Comparison of ENCODE assay signal across 31 cellular contexts in the genomic region with DNA sequence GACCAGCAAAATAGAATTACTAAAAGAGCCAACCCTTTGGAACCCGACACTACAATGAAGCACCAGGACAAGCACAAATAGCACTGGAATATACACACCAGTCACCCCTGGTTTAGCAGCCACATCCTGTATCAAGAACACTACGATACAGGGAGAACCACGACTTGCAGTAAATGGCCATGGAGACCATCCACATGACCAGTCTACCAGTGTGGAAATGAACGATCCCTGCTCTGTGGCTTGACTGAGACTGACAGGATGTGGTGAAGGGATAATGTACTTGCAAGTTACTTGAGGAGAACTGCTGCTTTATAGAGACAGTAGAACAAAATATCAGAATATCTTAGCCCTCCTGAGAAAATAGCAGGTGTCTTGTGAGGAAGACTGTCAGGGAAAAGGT.
"Had no signal": no experiment of that assay in that cellular context is flagged by ENCODE, and none has a peak within 500 bp of the region (broad histone marks: within the 10 kb centered on the region; RNA-seq: fewer than 3 reads in every experiment).

No MANE protein-coding gene starts in this region.

- H3K36me3 ChIP-seq: breast epithelium, esophagus muscularis mucosa, left lung, neutrophil, ovary, right lobe of liver, upper lobe of left lung, vagina, WERI-Rb-1 had no signal

- ATAC-seq: activated CD4-positive, CD25-positive, alpha-beta regulatory T cell treated with anti-CD3 and anti-CD28 coated beads, Interleukin-2, amount 50 U/mL, for 24 hours; activated naive CD8-positive, alpha-beta T cell treated with anti-CD3 and anti-CD28 coated beads, Interleukin-2, amount 50 U/mL, for 24 hours; activated T-cell treated with anti-CD3 and anti-CD28 coated beads, Interleukin-2, amount 50 U/mL, for 4 hours; foreskin keratinocyte; left lung; right lobe of liver; stimulated activated memory B cell treated with anti-CD40 and anti-IgM and Interleukin-4, amounts not matched to agents 10 μg/mL and 1 μg/mL and 100 μg/mL, for 72 hours; stimulated activated naive CD8-positive, alpha-beta T cell treated with anti-CD3 and anti-CD28 coated beads, Interleukin-15, amount 100 ng/mL, for 72 hours; T-helper 17 cell had no signal

- H3K4me1 ChIP-seq: breast epithelium, esophagus muscularis mucosa, foreskin keratinocyte, left lung, right lobe of liver, upper lobe of left lung, vagina had no signal

- DNase-seq: activated CD4-positive, alpha-beta memory T cell treated with anti-CD3 and anti-CD28 coated beads for 36 hours; activated CD4-positive, alpha-beta T cell treated with anti-CD3 and anti-CD28 coated beads, Interleukin-2, amount 10 ng/mL, durations not matched to agents 24 days and 14 days; activated naive CD8-positive, alpha-beta T cell treated with anti-CD3 and anti-CD28 coated beads, Interleukin-2, amount 50 U/mL, for 24 hours; activated T-cell treated with anti-CD3 and anti-CD28 coated beads, Interleukin-2, amount 50 U/mL, for 4 hours; amygdala; central memory CD4-positive, alpha-beta T cell; dermis blood vessel endothelial cell; effector CD4-positive, alpha-beta T cell; foreskin keratinocyte; kidney glomerular epithelial cell; left lung; mesendoderm; nephron progenitor cell; ovary; right lobe of liver; stimulated activated CD4-positive, alpha-beta T cell treated with anti-CD3 and anti-CD28 coated beads, Interleukin-4, amount 100 ng/mL, for 4 hours; stimulated activated CD8-positive, alpha-beta memory T cell treated with anti-CD3 and anti-CD28 coated beads, Interleukin-4, amount 100 ng/mL, for 48 hours; stimulated activated naive CD8-positive, alpha-beta T cell treated with anti-CD3 and anti-CD28 coated beads, Interleukin-15, amount 100 ng/mL, for 72 hours; substantia nigra; T-helper 17 cell; T1000; upper lobe of left lung; WERI-Rb-1 had no signal

- H3K9me3 ChIP-seq: breast epithelium, esophagus muscularis mucosa, left lung, neutrophil, ovary, right lobe of liver, upper lobe of left lung, vagina had no signal

- H3K27me3 ChIP-seq: breast epithelium, esophagus muscularis mucosa, foreskin keratinocyte, left lung, neutrophil, ovary, right lobe of liver, upper lobe of left lung, vagina had no signal

- H3K27ac ChIP-seq: breast epithelium, esophagus muscularis mucosa, foreskin keratinocyte, left lung, neutrophil, ovary, right lobe of liver, skin epidermis, upper lobe of left lung, vagina, WERI-Rb-1 had no signal

- H3K4me3 ChIP-seq: breast epithelium, esophagus muscularis mucosa, left lung, lung, ovary, right lobe of liver, skin epidermis, upper lobe of left lung, vagina had no signal
